ENCODE assay signal across 1 cellular context in genomic region chr2:121513597-121514333, GRCh38.
TF ChIP-seq lines count a peak whose summit lies in the region.

No MANE protein-coding gene starts in this region.

TF ChIP-seq in GM23338, 12 proteins besides CTCF, POLR2A, EP300 and RAD21:
- TF ChIP-seq REST (IDR thresholded peaks at IDR 0.05; ENCODE audit: unreplicated experiment) (no peak), NANOG (IDR thresholded peaks at IDR 0.05; ENCODE audit: borderline replicate concordance) (no peak), EZH2 (IDR thresholded peaks at IDR 0.05; ENCODE audit: low read depth, unreplicated experiment) (no peak), ZNF331 (CRISPR knock-in tag; IDR thresholded peaks at IDR 0.05; ENCODE audit: low read depth) (no peak), CREB1 (CRISPR knock-in tag; IDR thresholded peaks at IDR 0.05; ENCODE audit: low read depth) (no peak), EZH2phosphoT487 (IDR thresholded peaks at IDR 0.05; ENCODE audit: unreplicated experiment) (no peak), JUNB (IDR thresholded peaks at IDR 0.05; ENCODE audit: unreplicated experiment) (no peak)
TF ChIP-seq in GM23338: peak in this region for 0.
